ENCODE assay signal across 9 cellular contexts in the genomic region with DNA sequence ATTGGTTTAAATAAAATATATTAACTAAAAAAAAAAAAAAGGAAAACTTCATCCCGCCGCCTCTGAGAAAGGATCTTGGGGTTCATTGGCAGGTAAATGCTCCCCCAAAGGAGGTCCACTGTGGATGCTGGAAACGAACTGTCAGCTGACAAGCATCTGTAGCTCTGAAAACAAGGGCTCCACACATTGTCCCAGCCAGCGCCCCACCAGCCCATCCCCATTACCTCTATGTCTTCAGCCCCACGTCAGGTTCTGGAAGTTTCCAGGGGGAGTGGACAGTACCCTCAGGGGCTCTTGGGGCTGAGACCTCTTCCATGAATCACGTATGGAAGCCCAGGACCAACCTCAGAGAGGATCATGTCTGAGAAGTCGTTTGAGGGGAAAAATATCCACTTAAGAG.
A peak's percentile ranks its signal among the peaks of the same experiment; 100 is the strongest.
DNase-seq lines count a peak whose midpoint lies in the region; ATAC-seq and TF ChIP-seq lines count a peak whose summit lies in the region.
"Had no signal": no experiment of that assay in that cellular context is flagged by ENCODE, and none has a peak within 500 bp of the region (broad histone marks: within the 10 kb centered on the region; RNA-seq: fewer than 3 reads in every experiment).

No MANE protein-coding gene starts in this region.

- TF ChIP-seq POLR2A in heart left ventricle (IDR thresholded peaks at IDR 0.05), result no peak

- 62 to 71% (median 66%) methylated on average over 7 of the region's 7 CpGs for WGBS in heart left ventricle, 4 donors
- 74% methylated on average over 7 of the region's 7 CpGs for WGBS in urinary bladder

- TF ChIP-seq CTCF in heart left ventricle (IDR thresholded peaks at IDR 0.05), result no peak

- H3K9me3 ChIP-seq in heart left ventricle, result no peaks in the 10 kb centered on the region
- H3K9me3 ChIP-seq in muscle layer of colon (ENCODE audit: low read length), result no peaks in the 10 kb centered on the region

- H3K9ac ChIP-seq in muscle layer of colon (ENCODE audit: low read length), result peak overlapping the region; percentile 95

- ATAC-seq in heart left ventricle, result no peak
- ATAC-seq in left ventricle myocardium superior, result no peak

- H3K27ac ChIP-seq in heart left ventricle (peak overlapping the region; percentile 91 to 100 (median 95)), cingulate gyrus (ENCODE audit: low read depth, low read length) (peak overlapping the region; percentile 96), muscle layer of colon (ENCODE audit: low read depth, low read length) (peak overlapping the region; percentile 99), urinary bladder (ENCODE audit: low read depth) (peak overlapping the region; percentile 91)

- no peaks in the 10 kb centered on the region for H3K27me3 ChIP-seq in heart left ventricle
- H3K27me3 ChIP-seq in muscle layer of colon (ENCODE audit: control insufficient read depth in 1 of 2, insufficient read depth in 2 of 2, low read length in 2 of 2), result no peaks in the 10 kb centered on the region

- H3K4me1 ChIP-seq in heart left ventricle, result peaks cover 0 to 76% (median 53%) of the 10 kb centered on the region in 12 donors
- peaks cover 41% of the 10 kb centered on the region for H3K4me1 ChIP-seq in muscle layer of colon (ENCODE audit: insufficient read depth, low read length)
- H3K4me1 ChIP-seq in urinary bladder (ENCODE audit: insufficient read depth), result no peaks in the 10 kb centered on the region

- H3K36me3 ChIP-seq in heart left ventricle (no peaks in the 10 kb centered on the region), muscle layer of colon (ENCODE audit: insufficient read depth, low read length) (no peaks in the 10 kb centered on the region), urinary bladder (ENCODE audit: insufficient read depth) (no peaks in the 10 kb centered on the region)

- intact Hi-C loops in heart left ventricle (cut with DNase I), result no loop called here
- intact Hi-C loops in left ventricle myocardium superior (cut with micrococcal nuclease), result no loop called here

- DNase-seq in heart left ventricle (peak in 1 of 5 donors; percentile 18), left ventricle myocardium superior (no peak), HPDE6-E6E7 (ENCODE audit: extremely low spot score) (no peak), NOMO-1 treated with DMSO at 0.1 percent for 48 hours (lab: John Stamatoyannopoulos, UW; ENCODE audit: unreplicated experiment) (no peak), glomerular visceral epithelial cell (ENCODE audit: extremely low spot score) (no peak)
- DNase-seq: NCI-H187 had no signal

- H3K4me3 ChIP-seq in heart left ventricle (peak overlapping the region in 11 of 12 donors; percentile 36 to 75 (median 63)), muscle layer of colon (ENCODE audit: low read depth in 1 of 2, low read length in 2 of 2) (peak overlapping the region; percentile 84 to 87), urinary bladder (ENCODE audit: low read depth, low read length) (no peak overlapping the region)
